Comparison of ENCODE assay signal across 25 cellular contexts in the genomic region with DNA sequence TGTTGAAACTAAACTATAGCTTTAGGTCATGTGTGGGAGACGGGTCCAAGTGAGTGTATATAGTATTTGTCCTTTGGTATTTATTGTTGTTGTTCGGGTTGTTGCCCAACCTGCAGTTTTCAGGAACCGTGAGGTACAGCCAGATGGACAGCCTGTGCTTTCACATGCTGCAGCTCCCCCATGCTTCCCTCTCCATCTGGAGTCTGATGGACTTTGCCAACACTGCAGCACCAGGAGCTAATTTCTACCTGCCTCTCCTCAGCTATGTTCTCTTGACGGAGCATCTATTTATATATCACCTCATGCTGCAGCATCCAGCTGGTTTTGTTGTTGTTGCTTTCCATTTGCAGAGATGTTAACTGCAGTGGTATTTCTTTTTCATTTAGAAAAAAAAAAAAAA.
DNase-seq lines count a peak whose midpoint lies in the region; ATAC-seq and TF ChIP-seq lines count a peak whose summit lies in the region.
"Had no signal": no experiment of that assay in that cellular context is flagged by ENCODE, and none has a peak within 500 bp of the region (broad histone marks: within the 10 kb centered on the region; RNA-seq: fewer than 3 reads in every experiment).

No MANE protein-coding gene starts in this region.

- no peaks in the 10 kb centered on the region for H3K36me3 Mint-ChIP-seq in activated T-helper 17 cell treated with anti-CD3 and anti-CD28 coated beads, Interleukin-2, amount 50 U/mL, for 72 hours (ENCODE audit: low read depth)
- H3K36me3 Mint-ChIP-seq: CD4-positive, alpha-beta memory T cell had no signal

- no peak overlapping the region for H2BK120ac ChIP-seq in neuronal stem cell (ENCODE audit: low read depth, low read length)

- peaks cover 18% of the 10 kb centered on the region for H3K9me3 Mint-ChIP-seq in activated T-helper 17 cell treated with anti-CD3 and anti-CD28 coated beads, Interleukin-2, amount 50 U/mL, for 72 hours

- H4K20me1 ChIP-seq in Loucy (ENCODE audit: insufficient read depth, low read length, poor library complexity, severe bottlenecking), result no peaks in the 10 kb centered on the region

- H4K8ac ChIP-seq in neuronal stem cell (ENCODE audit: low read depth, low read length), result no peak overlapping the region

- H3K27ac Mint-ChIP-seq in activated T-helper 17 cell treated with anti-CD3 and anti-CD28 coated beads, Interleukin-2, amount 50 U/mL, for 72 hours, result no peak overlapping the region
- H3K27ac Mint-ChIP-seq: CD4-positive, alpha-beta memory T cell had no signal

- TF ChIP-seq CTCF in Loucy (conservative IDR thresholded peaks at IDR 0.05; ENCODE audit: low read length) (no peak), WERI-Rb-1 (IDR thresholded peaks at IDR 0.05; ENCODE audit: low read depth, low read length) (no peak)

- H3K4me3 ChIP-seq in Loucy (ENCODE audit: low read length, poor library complexity, severe bottlenecking), result no peak overlapping the region
- no peak overlapping the region for H3K4me3 ChIP-seq in neuronal stem cell (ENCODE audit: low read length in 2 of 2)
- H3K4me3 ChIP-seq in WERI-Rb-1 (ENCODE audit: low read depth, low read length), result no peak overlapping the region

- H2AK5ac ChIP-seq in neuronal stem cell (ENCODE audit: low read depth, low read length), result no peak overlapping the region

- no peaks in the 10 kb centered on the region for H3K27me3 ChIP-seq in Loucy (ENCODE audit: insufficient read depth, low read length, poor library complexity, severe bottlenecking)
- no peaks in the 10 kb centered on the region for H3K27me3 ChIP-seq in neuronal stem cell (ENCODE audit: control insufficient read depth in 3 of 3, insufficient read depth in 3 of 3, low read depth in 1 of 3, low read length in 3 of 3)
- peaks cover 4% of the 10 kb centered on the region for H3K27me3 ChIP-seq in WERI-Rb-1 (ENCODE audit: insufficient read depth, low read depth, severe bottlenecking)

- no peak overlapping the region for H3K27ac ChIP-seq in neuronal stem cell (replicated peaks; ENCODE audit: low read length)
- H3K27ac ChIP-seq in WERI-Rb-1, result no peak overlapping the region

- H2BK12ac ChIP-seq in neuronal stem cell (ENCODE audit: low read length), result no peak overlapping the region

- H3K36me3 ChIP-seq in Loucy (ENCODE audit: insufficient read depth, low read length), result no peaks in the 10 kb centered on the region
- H3K36me3 ChIP-seq in neuronal stem cell (replicated peaks in 1 of 2; ENCODE audit: control insufficient read depth in 2 of 2, insufficient read depth in 2 of 2, low read length in 2 of 2), result no peaks in the 10 kb centered on the region
- no peaks in the 10 kb centered on the region for H3K36me3 ChIP-seq in WERI-Rb-1

- H3K9ac ChIP-seq in Loucy (ENCODE audit: low read depth, low read length, poor library complexity, severe bottlenecking) (no peak overlapping the region), neuronal stem cell (ENCODE audit: low read depth, low read length, poor library complexity) (no peak overlapping the region)
- H3K9ac ChIP-seq: SK-N-SH had no signal

- H3K9me3 ChIP-seq in Loucy (ENCODE audit: insufficient read depth, low read depth, low read length), result peaks cover 7% of the 10 kb centered on the region; the same call in 1 of the 2 replicates
- H3K9me3 ChIP-seq in neuronal stem cell (replicated peaks in 1 of 2; ENCODE audit: control insufficient read depth in 2 of 2, insufficient read depth in 1 of 2, low read depth in 1 of 2, low read length in 2 of 2), result no peaks in the 10 kb centered on the region
- H3K9me3 ChIP-seq in WERI-Rb-1 (ENCODE audit: severe bottlenecking), result peaks cover 4% of the 10 kb centered on the region
- H3K9me3 ChIP-seq: SK-N-SH had no signal

- H2BK15ac ChIP-seq in neuronal stem cell (ENCODE audit: low read length), result no peak overlapping the region

- no peak overlapping the region for H2BK5ac ChIP-seq in neuronal stem cell (ENCODE audit: low read length)

- H3K79me1 ChIP-seq in neuronal stem cell (ENCODE audit: low read depth, low read length), result no peaks in the 10 kb centered on the region

- H3K79me2 ChIP-seq in Loucy (ENCODE audit: insufficient read depth, low read length), result no peaks in the 10 kb centered on the region

- no peaks in the 10 kb centered on the region for H3K4me1 ChIP-seq in Loucy (ENCODE audit: insufficient read depth, low read length, poor library complexity, severe bottlenecking)
- H3K4me1 ChIP-seq in neuronal stem cell (ENCODE audit: control insufficient read depth in 2 of 2, insufficient read depth in 1 of 2, low read depth in 1 of 2, low read length in 2 of 2), result no peaks in the 10 kb centered on the region
- H3K4me1 ChIP-seq: Caco-2 had no signal

- DNase-seq in COR-L47 (lab: John Stamatoyannopoulos, UW), result peak; percentile 4
- DNase-seq in NCI-H446 treated with DMSO at 0.1 percent for 48 hours (lab: John Stamatoyannopoulos, UW), result peak; percentile 26
- no peak for DNase-seq in neuronal stem cell (ENCODE audit: low spot score)
- no peak for DNase-seq in WERI-Rb-1
- DNase-seq: AML-193; Caco-2; CD4-positive, alpha-beta memory T cell; DND-41; IMR-90; KG1; NCI-H1048; NCI-H1417; NCI-H1930; NCI-H2107; NCI-H2227 treated with DMSO at 0.1 percent for 48 hours; NCI-H510A treated with DMSO at 0.1 percent for 48 hours; NCI-H748 treated with DMSO at 0.1 percent for 48 hours; NK-92 treated with Interleukin-12 subunit alpha and Interleukin-12 subunit beta, amount 100 ng/mL, for 24 hours; PC-3; SK-N-SH; SW 1271 had no signal

- no peak for ATAC-seq in activated T-helper 17 cell treated with anti-CD3 and anti-CD28 coated beads, Interleukin-2, amount 50 U/mL, for 72 hours (replicated peaks)
- no peak for ATAC-seq in HG03565 (IDR thresholded peaks at IDR 0.05; ENCODE audit: unreplicated experiment)
- ATAC-seq: HCT116, PC-3 had no signal

- no peak overlapping the region for H3K4ac ChIP-seq in neuronal stem cell (ENCODE audit: low read length)

- no peak overlapping the region for H3K18ac ChIP-seq in neuronal stem cell (ENCODE audit: low read length)

- H3K4me2 ChIP-seq in Loucy (ENCODE audit: low read depth, low read length, poor library complexity, severe bottlenecking) (no peak overlapping the region), neuronal stem cell (ENCODE audit: insufficient read depth, low read length, poor library complexity, severe bottlenecking) (no peak overlapping the region)
- H3K4me2 ChIP-seq: SK-N-SH had no signal

- no peaks in the 10 kb centered on the region for H3K9me2 ChIP-seq in Loucy (replicated peaks; ENCODE audit: low read depth, low read length)
- H3K9me2 ChIP-seq: SK-N-SH had no signal

- H3K14ac ChIP-seq in neuronal stem cell (ENCODE audit: low read length), result peak overlapping the region; percentile 84

- no peak overlapping the region for H3K23ac ChIP-seq in neuronal stem cell (ENCODE audit: low read depth, low read length, poor library complexity)

- H3K4me1 Mint-ChIP-seq in activated T-helper 17 cell treated with anti-CD3 and anti-CD28 coated beads, Interleukin-2, amount 50 U/mL, for 72 hours, result no peaks in the 10 kb centered on the region
- H3K4me1 Mint-ChIP-seq: CD4-positive, alpha-beta memory T cell had no signal

- no peaks in the 10 kb centered on the region for H3K27me3 Mint-ChIP-seq in activated T-helper 17 cell treated with anti-CD3 and anti-CD28 coated beads, Interleukin-2, amount 50 U/mL, for 72 hours
- H3K27me3 Mint-ChIP-seq: CD4-positive, alpha-beta memory T cell had no signal

- H3K4me3 Mint-ChIP-seq in activated T-helper 17 cell treated with anti-CD3 and anti-CD28 coated beads, Interleukin-2, amount 50 U/mL, for 72 hours, result no peak overlapping the region
- H3K4me3 Mint-ChIP-seq: CD4-positive, alpha-beta memory T cell had no signal

- no CpG with 5 or more reads among the region's 4 CpGs for WGBS in neuronal stem cell (ENCODE audit: extremely low coverage in 2 of 2, insufficient read length in 2 of 2, insufficient replicate concordance in 1 of 2), 2 donors

- 0 out of 2 replicates have a peak overlapping the region, but pooled peaks have one; percentile 21 for H2AFZ ChIP-seq in Loucy (ENCODE audit: low read length)
- no peak overlapping the region for H2AFZ ChIP-seq in neuronal stem cell (ENCODE audit: low read length)

- no peaks in the 10 kb centered on the region for H3F3A ChIP-seq in Loucy (ENCODE audit: low read depth)

- H4K91ac ChIP-seq in neuronal stem cell (ENCODE audit: low read depth, low read length, poor library complexity), result no peak overlapping the region

Comparison
In these comparisons a context has a peak if more than half of its experiments do, and no peak if none do; other contexts are left out.
1. DNase-seq: peak in COR-L47 (single experiment) and NCI-H446 treated with DMSO at 0.1 percent for 48 hours (single experiment); none in neuronal stem cell (single experiment) and WERI-Rb-1 (single experiment).